In genomic region chr17:80339731-80340456, GRCh38 we compare ENCODE assay signal across 15 cellular contexts.
"Had no signal": no experiment of that assay in that cellular context is flagged by ENCODE, and none has a peak within 500 bp of the region (broad histone marks: within the 10 kb centered on the region; RNA-seq: fewer than 3 reads in every experiment).

No MANE protein-coding gene starts in this region.

- H3K27ac ChIP-seq: gastrocnemius medialis, heart left ventricle, neural progenitor cell, ovary, SJSA1 had no signal

- H3K9me3 ChIP-seq: gastrocnemius medialis, heart left ventricle, ovary, SJSA1 had no signal

- H3K9me3 Mint-ChIP-seq: activated B cell treated with CpG ODN at 0.5 μM for 24 hours; activated T-cell treated with anti-CD3 and anti-CD28 coated beads, Interleukin-2, amount 50 U/mL, for 4 hours; endodermal cell; neural progenitor cell; stimulated activated naive CD8-positive, alpha-beta T cell treated with anti-CD3 and anti-CD28 coated beads, Interleukin-15, Interleukin-2, amounts not matched to agents 100 ng/mL and 50 ng/mL, for 24 hours; T-helper 2 cell treated with Interferon-gamma antibody and Interleukin-4, amounts not matched to agents 5 μg/mL and 100 μg/mL, for 36 hours had no signal

- H3K4me3 Mint-ChIP-seq: activated B cell treated with CpG ODN at 0.5 μM for 24 hours; activated T-cell treated with anti-CD3 and anti-CD28 coated beads, Interleukin-2, amount 50 U/mL, for 4 hours; endodermal cell; neural progenitor cell; stimulated activated naive CD8-positive, alpha-beta T cell treated with anti-CD3 and anti-CD28 coated beads, Interleukin-15, Interleukin-2, amounts not matched to agents 100 ng/mL and 50 ng/mL, for 24 hours; T-helper 2 cell treated with Interferon-gamma antibody and Interleukin-4, amounts not matched to agents 5 μg/mL and 100 μg/mL, for 36 hours had no signal

- H3K27me3 Mint-ChIP-seq: activated B cell treated with CpG ODN at 0.5 μM for 24 hours; stimulated activated naive CD8-positive, alpha-beta T cell treated with anti-CD3 and anti-CD28 coated beads, Interleukin-15, Interleukin-2, amounts not matched to agents 100 ng/mL and 50 ng/mL, for 24 hours had no signal

- H3K4me1 Mint-ChIP-seq: activated B cell treated with CpG ODN at 0.5 μM for 24 hours, endodermal cell, neural progenitor cell had no signal

- H3K27ac Mint-ChIP-seq: activated B cell treated with CpG ODN at 0.5 μM for 24 hours; endodermal cell; neural progenitor cell; stimulated activated naive CD8-positive, alpha-beta T cell treated with anti-CD3 and anti-CD28 coated beads, Interleukin-15, Interleukin-2, amounts not matched to agents 100 ng/mL and 50 ng/mL, for 24 hours; T-helper 2 cell treated with Interferon-gamma antibody and Interleukin-4, amounts not matched to agents 5 μg/mL and 100 μg/mL, for 36 hours had no signal

- H3K27me3 ChIP-seq: gastrocnemius medialis, heart left ventricle, neural progenitor cell, ovary, SJSA1 had no signal

- H3K4me1 ChIP-seq: gastrocnemius medialis, heart left ventricle, neural progenitor cell, SJSA1 had no signal

- H3K36me3 ChIP-seq: neural progenitor cell, ovary had no signal

- H3K4me3 ChIP-seq: gastrocnemius medialis, heart left ventricle, neural progenitor cell, ovary, SJSA1 had no signal

- ATAC-seq: gastrocnemius medialis had no signal

- DNase-seq: activated B cell treated with CpG ODN at 0.5 μM for 24 hours; activated CD4-positive, alpha-beta T cell treated with anti-CD3 and anti-CD28 coated beads for 48 hours; activated naive CD4-positive, alpha-beta T cell; activated T-cell treated with anti-CD3 and anti-CD28 coated beads, Interleukin-2, amount 50 U/mL, for 4 hours; endodermal cell; erythroblast; gastrocnemius medialis; heart left ventricle; mammary epithelial cell; SW 1271 had no signal
